In the genomic region with DNA sequence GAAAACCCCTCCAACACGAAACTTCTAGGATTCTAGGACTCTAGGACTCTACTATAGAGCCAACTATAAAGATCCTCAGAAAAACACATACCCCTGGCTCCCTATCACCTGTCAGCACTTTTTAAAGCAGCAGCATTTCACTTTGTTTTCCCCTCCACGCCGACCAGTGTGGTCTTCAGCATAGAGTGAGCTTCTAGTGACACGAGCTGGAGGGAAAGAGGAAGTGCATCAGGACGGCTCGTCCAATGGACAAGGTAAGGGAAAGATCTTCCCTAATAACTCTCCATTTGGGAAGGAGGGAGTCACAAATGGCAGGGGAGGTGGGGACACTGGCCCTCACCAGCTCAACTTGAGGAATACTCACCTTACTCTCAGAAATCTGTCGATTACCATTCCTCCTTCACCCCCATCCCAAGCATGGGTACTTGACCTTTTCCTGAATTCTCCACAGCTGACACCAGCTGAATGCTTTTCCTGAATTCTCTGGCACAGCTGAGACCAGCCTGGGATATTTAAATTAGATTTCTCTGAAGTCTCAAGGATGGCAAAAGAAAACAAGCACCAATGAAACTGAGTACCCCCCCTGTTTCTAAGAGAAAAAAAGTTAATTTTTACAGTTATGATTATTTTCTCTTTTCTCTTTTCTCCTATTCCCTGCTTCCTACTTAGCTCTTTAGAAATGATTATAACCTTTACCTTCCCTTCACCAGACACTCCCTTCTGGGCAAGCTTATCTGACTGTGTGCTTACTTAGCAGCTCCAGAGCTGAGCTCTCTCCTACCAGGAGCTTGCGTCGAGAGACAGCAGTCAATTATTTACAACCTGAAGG, we compare ENCODE assay signal across 8 cellular contexts. TPM values are rescaled to one million over a fixed set of nuclear protein-coding genes. Genes with fewer than 3 reads are reported as not detected.
DNase-seq lines count a peak whose midpoint lies in the region; ATAC-seq and TF ChIP-seq lines count a peak whose summit lies in the region.

No MANE protein-coding gene starts in this region.

- DNase-seq in DMS79 treated with DMSO at 0.1 percent for 48 hours (lab: John Stamatoyannopoulos, UW) (peak; percentile 63), LNCaP clone FGC (ENCODE audit: low read depth) (no peak), SHP77 (lab: John Stamatoyannopoulos, UW) (peak; percentile 63 to 66), myocyte (ENCODE audit: low read depth) (peak; percentile 70), SW 1271 (lab: John Stamatoyannopoulos, UW) (no peak)
- no peak for DNase-seq in stimulated activated CD4-positive, alpha-beta T cell treated with anti-CD3 and anti-CD28 coated beads, Interleukin-12 subunit alpha, Interleukin-12 subunit beta, amount 100 ng/mL, for 4 hours

- ATAC-seq in esophagus mucosa (peak; percentile 33), GM19324 (IDR thresholded peaks at IDR 0.05; ENCODE audit: low FRiP score, unreplicated experiment) (no peak)

- TF ChIP-seq CTCF in LNCaP clone FGC (IDR thresholded peaks at IDR 0.05; ENCODE audit: control insufficient read depth, extremely low read depth, insufficient read depth), result peak; percentile 48; the same call in 1 of the 2 replicates

- H3K4me3 ChIP-seq in LNCaP clone FGC (ENCODE audit: low read depth, low read length), result no peak overlapping the region

RNA-seq across cellular contexts. Expression of gene NNMT, which starts 33.3 kb away (rescaled TPM):
- total RNA-seq in esophagus mucosa, result 16.8 TPM
- total RNA-seq in myocyte, result 921 and 1,107 TPM in 2 replicates
- 2,128 TPM for polyA plus RNA-seq in myocyte (2012)

Comparison
In these comparisons a context has a peak if more than half of its experiments do, and no peak if none do; other contexts are left out.
1. DNase-seq: peak in DMS79 treated with DMSO at 0.1 percent for 48 hours (single experiment), SHP77 (2 of 2) and myocyte (single experiment); none in LNCaP clone FGC (single experiment), SW 1271 (0 of 2) and stimulated activated CD4-positive, alpha-beta T cell treated with anti-CD3 and anti-CD28 coated beads, Interleukin-12 subunit alpha, Interleukin-12 subunit beta, amount 100 ng/mL, for 4 hours (single experiment).
2. RNA of gene NNMT, which starts 33.3 kb away (total RNA-seq): 921 to 1,107 TPM in myocyte; 16.8 TPM in esophagus mucosa (single experiment); every median in the first group is over 10 times any median in the second.